In the genomic region with DNA sequence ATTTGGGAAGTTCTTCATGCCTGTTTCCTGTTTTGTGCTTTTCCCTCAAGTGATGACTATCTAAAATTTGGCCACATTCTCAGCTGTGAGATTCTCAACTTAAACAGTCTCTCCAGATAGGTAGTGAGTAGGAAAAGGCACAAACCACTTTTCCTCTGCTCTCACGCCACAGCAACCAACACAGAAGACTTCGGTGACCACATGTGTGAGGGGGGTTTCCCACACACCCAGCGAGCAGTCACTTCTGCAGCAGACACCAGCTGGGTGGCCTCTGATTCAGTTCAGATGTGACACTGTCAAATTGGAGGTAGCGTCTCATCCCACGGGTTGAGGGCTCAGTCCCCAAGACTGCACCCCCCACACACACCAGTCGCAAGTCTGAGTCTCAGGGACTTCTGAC, we compare ENCODE assay signal across 9 cellular contexts. TPM values are rescaled to one million over a fixed set of nuclear protein-coding genes. Genes with fewer than 3 reads are reported as not detected.
DNase-seq lines count a peak whose midpoint lies in the region; ATAC-seq and TF ChIP-seq lines count a peak whose summit lies in the region.
"Had no signal": no experiment of that assay in that cellular context is flagged by ENCODE, and none has a peak within 500 bp of the region (broad histone marks: within the 10 kb centered on the region; RNA-seq: fewer than 3 reads in every experiment).

No MANE protein-coding gene starts in this region.

- H3K9me3 Mint-ChIP-seq in activated CD4-positive, alpha-beta T cell treated with anti-CD3 and anti-CD28 coated beads, Interleukin-2, amount 10 ng/mL, durations not matched to agents 24 days and 14 days, result no peaks in the 10 kb centered on the region
- no peaks in the 10 kb centered on the region for H3K9me3 Mint-ChIP-seq in glutamatergic neuron (ENCODE audit: unreplicated experiment)

- H3K4me3 Mint-ChIP-seq in activated CD4-positive, alpha-beta T cell treated with anti-CD3 and anti-CD28 coated beads, Interleukin-2, amount 10 ng/mL, durations not matched to agents 24 days and 14 days, result no peak overlapping the region
- H3K4me3 Mint-ChIP-seq in glutamatergic neuron (ENCODE audit: unreplicated experiment), result no peak overlapping the region

- no peak for TF ChIP-seq CTCF in glutamatergic neuron (IDR thresholded peaks at IDR 0.05; ENCODE audit: partially characterized antibody, unreplicated experiment)

- peak; percentile 93 for ATAC-seq in GM18861 (IDR thresholded peaks at IDR 0.05; ENCODE audit: unreplicated experiment)
- peak; percentile 90 for ATAC-seq in HG03039 (IDR thresholded peaks at IDR 0.05; ENCODE audit: unreplicated experiment)
- ATAC-seq: HCT116 had no signal

- peak; percentile 83 for DNase-seq in activated CD4-positive, alpha-beta T cell treated with anti-CD3 and anti-CD28 coated beads, Interleukin-2, amount 10 ng/mL, durations not matched to agents 24 days and 14 days
- peak; percentile 83 for DNase-seq in stimulated activated CD4-positive, alpha-beta T cell treated with anti-CD3 and anti-CD28 coated beads, Interleukin-15, amount 100 ng/mL, for 24 hours
- DNase-seq in NCI-H82 treated with DMSO at 0.1 percent for 48 hours (lab: John Stamatoyannopoulos, UW; ENCODE audit: unreplicated experiment) (no peak), DMS53 treated with DMSO at 0.1 percent for 48 hours (lab: John Stamatoyannopoulos, UW; ENCODE audit: unreplicated experiment) (no peak), HT-29 (ENCODE audit: low spot score) (no peak), glutamatergic neuron (no peak)

- H3K27ac Mint-ChIP-seq in activated CD4-positive, alpha-beta T cell treated with anti-CD3 and anti-CD28 coated beads, Interleukin-2, amount 10 ng/mL, durations not matched to agents 24 days and 14 days, result peak overlapping the region; percentile 78
- no peak overlapping the region for H3K27ac Mint-ChIP-seq in glutamatergic neuron (ENCODE audit: unreplicated experiment)

- intact Hi-C loops in activated CD4-positive, alpha-beta T cell treated with anti-CD3 and anti-CD28 coated beads, Interleukin-2, amount 10 ng/mL, durations not matched to agents 24 days and 14 days (cut with micrococcal nuclease), result no loop called here

- no peaks in the 10 kb centered on the region for H3K36me3 Mint-ChIP-seq in activated CD4-positive, alpha-beta T cell treated with anti-CD3 and anti-CD28 coated beads, Interleukin-2, amount 10 ng/mL, durations not matched to agents 24 days and 14 days (ENCODE audit: low read depth)
- no peaks in the 10 kb centered on the region for H3K36me3 Mint-ChIP-seq in glutamatergic neuron (ENCODE audit: unreplicated experiment)

- H3K4me1 Mint-ChIP-seq in activated CD4-positive, alpha-beta T cell treated with anti-CD3 and anti-CD28 coated beads, Interleukin-2, amount 10 ng/mL, durations not matched to agents 24 days and 14 days, result peaks cover 8% of the 10 kb centered on the region
- no peaks in the 10 kb centered on the region for H3K4me1 Mint-ChIP-seq in glutamatergic neuron (ENCODE audit: low read depth, unreplicated experiment)

- H3K27me3 Mint-ChIP-seq in activated CD4-positive, alpha-beta T cell treated with anti-CD3 and anti-CD28 coated beads, Interleukin-2, amount 10 ng/mL, durations not matched to agents 24 days and 14 days, result peaks cover 22% of the 10 kb centered on the region
- no peaks in the 10 kb centered on the region for H3K27me3 Mint-ChIP-seq in glutamatergic neuron (ENCODE audit: unreplicated experiment)

RNA-seq across cellular contexts. Expression of a gene that starts 25.1 kb away (rescaled TPM):
- total RNA-seq in activated CD4-positive, alpha-beta T cell treated with anti-CD3 and anti-CD28 coated beads, Interleukin-2, amount 10 ng/mL, durations not matched to agents 24 days and 14 days, result not detected in 2 replicates
- total RNA-seq in HT-29 (2014; rRNA removed; shearing (Covaris generic)), result not detected in 2 replicates
- total RNA-seq in glutamatergic neuron (ENCODE audit: unreplicated experiment), result not detected

Comparison
In these comparisons a context has a peak if more than half of its experiments do, and no peak if none do; other contexts are left out.
1. DNase-seq: peak in activated CD4-positive, alpha-beta T cell treated with anti-CD3 and anti-CD28 coated beads, Interleukin-2, amount 10 ng/mL, durations not matched to agents 24 days and 14 days (single experiment) and stimulated activated CD4-positive, alpha-beta T cell treated with anti-CD3 and anti-CD28 coated beads, Interleukin-15, amount 100 ng/mL, for 24 hours (single experiment); none in NCI-H82 treated with DMSO at 0.1 percent for 48 hours (single experiment), DMS53 treated with DMSO at 0.1 percent for 48 hours (single experiment), HT-29 (single experiment) and glutamatergic neuron (single experiment).